Comparison of ENCODE assay signal across 1 cellular context in genomic region chr10:133177380-133178157, GRCh38.
TF ChIP-seq lines count a peak whose summit lies in the region.

No MANE protein-coding gene starts in this region.

TF ChIP-seq in HepG2, 621 proteins besides CTCF, POLR2A, EP300 and RAD21 (continued from another document):
- TF ChIP-seq GMEB2 (CRISPR knock-in tag; IDR thresholded peaks at IDR 0.05; ENCODE audit: low read depth): no peak
- TF ChIP-seq, protein P1, sequence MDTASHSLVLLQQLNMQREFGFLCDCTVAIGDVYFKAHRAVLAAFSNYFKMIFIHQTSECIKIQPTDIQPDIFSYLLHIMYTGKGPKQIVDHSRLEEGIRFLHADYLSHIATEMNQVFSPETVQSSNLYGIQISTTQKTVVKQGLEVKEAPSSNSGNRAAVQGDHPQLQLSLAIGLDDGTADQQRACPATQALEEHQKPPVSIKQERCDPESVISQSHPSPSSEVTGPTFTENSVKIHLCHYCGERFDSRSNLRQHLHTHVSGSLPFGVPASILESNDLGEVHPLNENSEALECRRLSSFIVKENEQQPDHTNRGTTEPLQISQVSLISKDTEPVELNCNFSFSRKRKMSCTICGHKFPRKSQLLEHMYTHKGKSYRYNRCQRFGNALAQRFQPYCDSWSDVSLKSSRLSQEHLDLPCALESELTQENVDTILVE (CRISPR knock-in tag; IDR thresholded peaks at IDR 0.05): no peak
- TF ChIP-seq HOXA7 (CRISPR knock-in tag; IDR thresholded peaks at IDR 0.05): 0 out of 2 replicates have a peak, but pooled peaks have one; percentile 16
- TF ChIP-seq, protein P2, sequence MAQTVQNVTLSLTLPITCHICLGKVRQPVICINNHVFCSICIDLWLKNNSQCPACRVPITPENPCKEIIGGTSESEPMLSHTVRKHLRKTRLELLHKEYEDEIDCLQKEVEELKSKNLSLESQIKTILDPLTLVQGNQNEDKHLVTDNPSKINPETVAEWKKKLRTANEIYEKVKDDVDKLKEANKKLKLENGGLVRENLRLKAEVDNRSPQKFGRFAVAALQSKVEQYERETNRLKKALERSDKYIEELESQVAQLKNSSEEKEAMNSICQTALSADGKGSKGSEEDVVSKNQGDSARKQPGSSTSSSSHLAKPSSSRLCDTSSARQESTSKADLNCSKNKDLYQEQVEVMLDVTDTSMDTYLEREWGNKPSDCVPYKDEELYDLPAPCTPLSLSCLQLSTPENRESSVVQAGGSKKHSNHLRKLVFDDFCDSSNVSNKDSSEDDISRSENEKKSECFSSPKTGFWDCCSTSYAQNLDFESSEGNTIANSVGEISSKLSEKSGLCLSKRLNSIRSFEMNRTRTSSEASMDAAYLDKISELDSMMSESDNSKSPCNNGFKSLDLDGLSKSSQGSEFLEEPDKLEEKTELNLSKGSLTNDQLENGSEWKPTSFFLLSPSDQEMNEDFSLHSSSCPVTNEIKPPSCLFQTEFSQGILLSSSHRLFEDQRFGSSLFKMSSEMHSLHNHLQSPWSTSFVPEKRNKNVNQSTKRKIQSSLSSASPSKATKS (CRISPR knock-in tag; IDR thresholded peaks at IDR 0.05): no peak
- TF ChIP-seq CREB1 (IDR thresholded peaks at IDR 0.05): peak; percentile 21; the same call in 1 of the 2 replicates
- TF ChIP-seq CREB1 (CRISPR knock-in tag; IDR thresholded peaks at IDR 0.05): no peak
- TF ChIP-seq, protein P3, sequence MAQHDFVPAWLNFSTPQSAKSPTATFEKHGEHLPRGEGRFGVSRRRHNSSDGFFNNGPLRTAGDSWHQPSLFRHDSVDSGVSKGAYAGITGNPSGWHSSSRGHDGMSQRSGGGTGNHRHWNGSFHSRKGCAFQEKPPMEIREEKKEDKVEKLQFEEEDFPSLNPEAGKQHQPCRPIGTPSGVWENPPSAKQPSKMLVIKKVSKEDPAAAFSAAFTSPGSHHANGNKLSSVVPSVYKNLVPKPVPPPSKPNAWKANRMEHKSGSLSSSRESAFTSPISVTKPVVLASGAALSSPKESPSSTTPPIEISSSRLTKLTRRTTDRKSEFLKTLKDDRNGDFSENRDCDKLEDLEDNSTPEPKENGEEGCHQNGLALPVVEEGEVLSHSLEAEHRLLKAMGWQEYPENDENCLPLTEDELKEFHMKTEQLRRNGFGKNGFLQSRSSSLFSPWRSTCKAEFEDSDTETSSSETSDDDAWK (CRISPR knock-in tag; IDR thresholded peaks at IDR 0.05): no peak
